Comparison of ENCODE assay signal across 7 cellular contexts in the genomic region with DNA sequence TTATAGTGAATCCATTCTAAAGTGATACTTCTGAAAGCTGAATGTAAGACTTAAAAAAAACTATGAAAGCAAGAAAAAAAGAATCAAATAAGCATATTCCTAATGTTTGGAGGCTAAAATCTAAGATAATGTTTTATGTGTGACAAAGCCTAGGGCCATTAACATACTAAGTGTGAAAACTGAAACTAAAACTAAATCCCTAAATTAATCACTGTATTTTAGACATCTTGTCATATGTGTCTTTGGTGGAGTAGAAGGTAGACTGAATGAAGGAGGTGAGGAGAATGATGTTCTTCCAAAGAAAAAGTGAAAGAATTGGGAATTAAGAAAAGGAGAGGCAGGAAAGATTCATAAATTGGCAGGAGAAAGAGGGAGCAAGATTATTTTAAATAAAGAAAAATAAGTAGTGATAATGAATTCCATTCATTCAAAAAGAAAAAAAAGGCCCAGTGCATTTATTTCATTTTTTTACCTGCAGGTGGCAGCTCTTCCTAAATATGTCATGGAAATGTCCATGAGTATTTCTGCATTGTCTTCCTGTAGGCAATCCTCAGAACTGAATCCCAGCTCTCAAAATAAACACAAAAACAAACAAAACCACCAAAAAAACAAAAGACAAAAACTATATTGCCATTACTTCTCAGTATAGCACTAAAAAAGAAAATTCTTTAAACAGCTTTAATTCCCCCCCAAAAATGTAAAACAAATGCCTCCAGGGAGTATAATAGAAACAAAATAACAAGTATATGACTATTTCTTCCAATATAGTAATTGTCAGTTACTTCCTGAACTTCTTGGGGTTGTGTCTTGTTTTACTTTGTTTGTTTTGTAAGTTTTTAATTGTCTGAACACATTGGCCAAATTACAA.
DNase-seq lines count a peak whose midpoint lies in the region; ATAC-seq and TF ChIP-seq lines count a peak whose summit lies in the region.

No MANE protein-coding gene starts in this region.

- DNase-seq in DMS53 treated with DMSO at 0.1 percent for 48 hours (lab: John Stamatoyannopoulos, UW; ENCODE audit: unreplicated experiment) (peak; percentile 24), hepatic stellate cell (ENCODE audit: low spot score) (peak; percentile 34)
- no peak for DNase-seq in activated CD4-positive, alpha-beta T cell treated with anti-CD3 and anti-CD28 coated beads, Interleukin-2, amount 50 U/mL, for 48 hours
- no peak for DNase-seq in effector CD4-positive, alpha-beta T cell

- ATAC-seq in HG02642 (IDR thresholded peaks at IDR 0.05; ENCODE audit: poor library complexity, unreplicated experiment) (peak; percentile 51), SK-N-SH treated with all-trans-retinoic acid at 6 μM for 48 hours (peak; percentile 70), GM18858 (IDR thresholded peaks at IDR 0.05; ENCODE audit: unreplicated experiment) (no peak)

TF ChIP-seq in SK-N-SH treated with all-trans-retinoic acid at 6 μM for 48 hours, 23 proteins besides CTCF, POLR2A, EP300 and RAD21:
- TF ChIP-seq OSR1 (CRISPR knock-in tag; IDR thresholded peaks at IDR 0.05) (no peak), SNAI2 (CRISPR knock-in tag; IDR thresholded peaks at IDR 0.05) (no peak), ISL1 (CRISPR knock-in tag; IDR thresholded peaks at IDR 0.05) (no peak), BACH2 (CRISPR knock-in tag; IDR thresholded peaks at IDR 0.05; ENCODE audit: borderline replicate concordance) (no peak), ZFP3 (CRISPR knock-in tag; IDR thresholded peaks at IDR 0.05) (no peak), ZNF8 (CRISPR knock-in tag; IDR thresholded peaks at IDR 0.05) (no peak), ZNF565 (CRISPR knock-in tag; conservative IDR thresholded peaks at IDR 0.05; ENCODE audit: low read depth) (no peak), TCF4 (CRISPR knock-in tag; IDR thresholded peaks at IDR 0.05; ENCODE audit: borderline replicate concordance) (no peak), CSDC2 (CRISPR knock-in tag; IDR thresholded peaks at IDR 0.05) (no peak), RARB (CRISPR knock-in tag; IDR thresholded peaks at IDR 0.05) (no peak), ESRRG (CRISPR knock-in tag; IDR thresholded peaks at IDR 0.05) (no peak), ZC3H10 (CRISPR knock-in tag; IDR thresholded peaks at IDR 0.05) (no peak), PPARA (CRISPR knock-in tag; IDR thresholded peaks at IDR 0.05; ENCODE audit: borderline replicate concordance) (no peak)
- TF ChIP-seq, protein P1, sequence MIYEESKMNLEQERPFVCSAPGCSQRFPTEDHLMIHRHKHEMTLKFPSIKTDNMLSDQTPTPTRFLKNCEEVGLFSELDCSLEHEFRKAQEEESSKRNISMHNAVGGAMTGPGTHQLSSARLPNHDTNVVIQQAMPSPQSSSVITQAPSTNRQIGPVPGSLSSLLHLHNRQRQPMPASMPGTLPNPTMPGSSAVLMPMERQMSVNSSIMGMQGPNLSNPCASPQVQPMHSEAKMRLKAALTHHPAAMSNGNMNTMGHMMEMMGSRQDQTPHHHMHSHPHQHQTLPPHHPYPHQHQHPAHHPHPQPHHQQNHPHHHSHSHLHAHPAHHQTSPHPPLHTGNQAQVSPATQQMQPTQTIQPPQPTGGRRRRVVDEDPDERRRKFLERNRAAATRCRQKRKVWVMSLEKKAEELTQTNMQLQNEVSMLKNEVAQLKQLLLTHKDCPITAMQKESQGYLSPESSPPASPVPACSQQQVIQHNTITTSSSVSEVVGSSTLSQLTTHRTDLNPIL (CRISPR knock-in tag; IDR thresholded peaks at IDR 0.05; ENCODE audit: low read depth): no peak
- TF ChIP-seq, protein P2, sequence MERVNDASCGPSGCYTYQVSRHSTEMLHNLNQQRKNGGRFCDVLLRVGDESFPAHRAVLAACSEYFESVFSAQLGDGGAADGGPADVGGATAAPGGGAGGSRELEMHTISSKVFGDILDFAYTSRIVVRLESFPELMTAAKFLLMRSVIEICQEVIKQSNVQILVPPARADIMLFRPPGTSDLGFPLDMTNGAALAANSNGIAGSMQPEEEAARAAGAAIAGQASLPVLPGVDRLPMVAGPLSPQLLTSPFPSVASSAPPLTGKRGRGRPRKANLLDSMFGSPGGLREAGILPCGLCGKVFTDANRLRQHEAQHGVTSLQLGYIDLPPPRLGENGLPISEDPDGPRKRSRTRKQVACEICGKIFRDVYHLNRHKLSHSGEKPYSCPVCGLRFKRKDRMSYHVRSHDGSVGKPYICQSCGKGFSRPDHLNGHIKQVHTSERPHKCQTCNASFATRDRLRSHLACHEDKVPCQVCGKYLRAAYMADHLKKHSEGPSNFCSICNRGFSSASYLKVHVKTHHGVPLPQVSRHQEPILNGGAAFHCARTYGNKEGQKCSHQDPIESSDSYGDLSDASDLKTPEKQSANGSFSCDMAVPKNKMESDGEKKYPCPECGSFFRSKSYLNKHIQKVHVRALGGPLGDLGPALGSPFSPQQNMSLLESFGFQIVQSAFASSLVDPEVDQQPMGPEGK (CRISPR knock-in tag; IDR thresholded peaks at IDR 0.05; ENCODE audit: borderline replicate concordance): no peak
- TF ChIP-seq, protein P3, sequence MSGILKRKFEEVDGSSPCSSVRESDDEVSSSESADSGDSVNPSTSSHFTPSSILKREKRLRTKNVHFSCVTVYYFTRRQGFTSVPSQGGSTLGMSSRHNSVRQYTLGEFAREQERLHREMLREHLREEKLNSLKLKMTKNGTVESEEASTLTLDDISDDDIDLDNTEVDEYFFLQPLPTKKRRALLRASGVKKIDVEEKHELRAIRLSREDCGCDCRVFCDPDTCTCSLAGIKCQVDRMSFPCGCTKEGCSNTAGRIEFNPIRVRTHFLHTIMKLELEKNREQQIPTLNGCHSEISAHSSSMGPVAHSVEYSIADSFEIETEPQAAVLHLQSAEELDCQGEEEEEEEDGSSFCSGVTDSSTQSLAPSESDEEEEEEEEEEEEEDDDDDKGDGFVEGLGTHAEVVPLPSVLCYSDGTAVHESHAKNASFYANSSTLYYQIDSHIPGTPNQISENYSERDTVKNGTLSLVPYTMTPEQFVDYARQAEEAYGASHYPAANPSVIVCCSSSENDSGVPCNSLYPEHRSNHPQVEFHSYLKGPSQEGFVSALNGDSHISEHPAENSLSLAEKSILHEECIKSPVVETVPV (CRISPR knock-in tag; IDR thresholded peaks at IDR 0.05): no peak
- TF ChIP-seq, protein P4, sequence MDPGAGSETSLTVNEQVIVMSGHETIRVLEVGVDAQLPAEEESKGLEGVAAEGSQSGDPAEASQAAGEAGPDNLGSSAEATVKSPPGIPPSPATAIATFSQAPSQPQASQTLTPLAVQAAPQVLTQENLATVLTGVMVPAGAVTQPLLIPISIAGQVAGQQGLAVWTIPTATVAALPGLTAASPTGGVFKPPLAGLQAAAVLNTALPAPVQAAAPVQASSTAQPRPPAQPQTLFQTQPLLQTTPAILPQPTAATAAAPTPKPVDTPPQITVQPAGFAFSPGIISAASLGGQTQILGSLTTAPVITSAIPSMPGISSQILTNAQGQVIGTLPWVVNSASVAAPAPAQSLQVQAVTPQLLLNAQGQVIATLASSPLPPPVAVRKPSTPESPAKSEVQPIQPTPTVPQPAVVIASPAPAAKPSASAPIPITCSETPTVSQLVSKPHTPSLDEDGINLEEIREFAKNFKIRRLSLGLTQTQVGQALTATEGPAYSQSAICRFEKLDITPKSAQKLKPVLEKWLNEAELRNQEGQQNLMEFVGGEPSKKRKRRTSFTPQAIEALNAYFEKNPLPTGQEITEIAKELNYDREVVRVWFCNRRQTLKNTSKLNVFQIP (CRISPR knock-in tag; IDR thresholded peaks at IDR 0.05; ENCODE audit: borderline replicate concordance, low read depth): no peak
- TF ChIP-seq, protein P5, sequence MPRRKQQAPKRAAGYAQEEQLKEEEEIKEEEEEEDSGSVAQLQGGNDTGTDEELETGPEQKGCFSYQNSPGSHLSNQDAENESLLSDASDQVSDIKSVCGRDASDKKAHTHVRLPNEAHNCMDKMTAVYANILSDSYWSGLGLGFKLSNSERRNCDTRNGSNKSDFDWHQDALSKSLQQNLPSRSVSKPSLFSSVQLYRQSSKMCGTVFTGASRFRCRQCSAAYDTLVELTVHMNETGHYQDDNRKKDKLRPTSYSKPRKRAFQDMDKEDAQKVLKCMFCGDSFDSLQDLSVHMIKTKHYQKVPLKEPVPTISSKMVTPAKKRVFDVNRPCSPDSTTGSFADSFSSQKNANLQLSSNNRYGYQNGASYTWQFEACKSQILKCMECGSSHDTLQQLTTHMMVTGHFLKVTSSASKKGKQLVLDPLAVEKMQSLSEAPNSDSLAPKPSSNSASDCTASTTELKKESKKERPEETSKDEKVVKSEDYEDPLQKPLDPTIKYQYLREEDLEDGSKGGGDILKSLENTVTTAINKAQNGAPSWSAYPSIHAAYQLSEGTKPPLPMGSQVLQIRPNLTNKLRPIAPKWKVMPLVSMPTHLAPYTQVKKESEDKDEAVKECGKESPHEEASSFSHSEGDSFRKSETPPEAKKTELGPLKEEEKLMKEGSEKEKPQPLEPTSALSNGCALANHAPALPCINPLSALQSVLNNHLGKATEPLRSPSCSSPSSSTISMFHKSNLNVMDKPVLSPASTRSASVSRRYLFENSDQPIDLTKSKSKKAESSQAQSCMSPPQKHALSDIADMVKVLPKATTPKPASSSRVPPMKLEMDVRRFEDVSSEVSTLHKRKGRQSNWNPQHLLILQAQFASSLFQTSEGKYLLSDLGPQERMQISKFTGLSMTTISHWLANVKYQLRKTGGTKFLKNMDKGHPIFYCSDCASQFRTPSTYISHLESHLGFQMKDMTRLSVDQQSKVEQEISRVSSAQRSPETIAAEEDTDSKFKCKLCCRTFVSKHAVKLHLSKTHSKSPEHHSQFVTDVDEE (CRISPR knock-in tag; IDR thresholded peaks at IDR 0.05): no peak

Comparison
In these comparisons a context has a peak if more than half of its experiments do, and no peak if none do; other contexts are left out.
1. DNase-seq: peak in DMS53 treated with DMSO at 0.1 percent for 48 hours (single experiment) and hepatic stellate cell (single experiment); none in activated CD4-positive, alpha-beta T cell treated with anti-CD3 and anti-CD28 coated beads, Interleukin-2, amount 50 U/mL, for 48 hours (0 of 2) and effector CD4-positive, alpha-beta T cell (single experiment).